Comparison of ENCODE assay signal across 22 cellular contexts in genomic region chr18:71001597-71001996, GRCh38.
"Had no signal": no experiment of that assay in that cellular context is flagged by ENCODE, and none has a peak within 500 bp of the region (broad histone marks: within the 10 kb centered on the region; RNA-seq: fewer than 3 reads in every experiment).

No MANE protein-coding gene starts in this region.

- H3K4me1 Mint-ChIP-seq: activated CD4-positive, alpha-beta T cell treated with anti-CD3 and anti-CD28 coated beads, Interleukin-2, amount 10 ng/mL, durations not matched to agents 7 days and 5 days; activated naive CD4-positive, alpha-beta T cell treated with anti-CD3 and anti-CD28 coated beads, Interleukin-2, amount 50 U/mL, for 24 hours had no signal

- H3K27me3 Mint-ChIP-seq: activated CD4-positive, alpha-beta T cell treated with anti-CD3 and anti-CD28 coated beads, Interleukin-2, amount 10 ng/mL, durations not matched to agents 7 days and 5 days; activated naive CD4-positive, alpha-beta T cell treated with anti-CD3 and anti-CD28 coated beads, Interleukin-2, amount 50 U/mL, for 24 hours; naive thymus-derived CD8-positive, alpha-beta T cell had no signal

- H3K36me3 ChIP-seq: ascending aorta, cardiac muscle cell, gastrocnemius medialis, right lobe of liver, stomach, vagina had no signal

- H3K9me3 ChIP-seq: ascending aorta, gastrocnemius medialis, psoas muscle, right lobe of liver, stomach, vagina had no signal

- H3K27ac Mint-ChIP-seq: activated CD4-positive, alpha-beta T cell treated with anti-CD3 and anti-CD28 coated beads, Interleukin-2, amount 10 ng/mL, durations not matched to agents 7 days and 5 days; activated naive CD4-positive, alpha-beta T cell treated with anti-CD3 and anti-CD28 coated beads, Interleukin-2, amount 50 U/mL, for 24 hours; activated T-cell treated with anti-CD3 and anti-CD28 coated beads, Interleukin-2, amount 50 U/mL, for 72 hours; endodermal cell; naive thymus-derived CD8-positive, alpha-beta T cell had no signal

- DNase-seq: activated CD4-positive, alpha-beta T cell treated with anti-CD3 and anti-CD28 coated beads, Interleukin-2, amount 10 ng/mL, durations not matched to agents 7 days and 5 days; activated CD8-positive, alpha-beta memory T cell treated with anti-CD3 and anti-CD28 coated beads for 24 hours; activated effector memory CD4-positive, alpha-beta T cell treated with anti-CD3 and anti-CD28 coated beads, Interleukin-2, amount 50 U/mL, for 16 hours; activated T-cell treated with anti-CD3 and anti-CD28 coated beads, Interleukin-2, amount 50 U/mL, for 72 hours; dorsolateral prefrontal cortex; endodermal cell; gastrocnemius medialis; head of caudate nucleus; mesendoderm; naive thymus-derived CD8-positive, alpha-beta T cell; psoas muscle; right lobe of liver; small intestine; stimulated activated CD4-positive, alpha-beta T cell treated with anti-CD3 and anti-CD28 coated beads, Interleukin-15, amount 100 ng/mL, for 24 hours; stimulated activated CD4-positive, alpha-beta T cell treated with anti-CD3 and anti-CD28 coated beads, Interleukin-4, amount 100 ng/mL, for 1 hour; stomach; T1000; trophoblast cell had no signal

- H3K36me3 Mint-ChIP-seq: activated naive CD4-positive, alpha-beta T cell treated with anti-CD3 and anti-CD28 coated beads, Interleukin-2, amount 50 U/mL, for 24 hours had no signal

- H3K4me3 ChIP-seq: ascending aorta, cardiac muscle cell, dorsolateral prefrontal cortex, gastrocnemius medialis, psoas muscle, right lobe of liver, stomach, vagina had no signal

- H3K4me1 ChIP-seq: ascending aorta, gastrocnemius medialis, psoas muscle, right lobe of liver, stomach, vagina had no signal

- FAIRE-seq: small intestine had no signal

- H3K9me3 Mint-ChIP-seq: activated CD4-positive, alpha-beta T cell treated with anti-CD3 and anti-CD28 coated beads, Interleukin-2, amount 10 ng/mL, durations not matched to agents 7 days and 5 days; activated naive CD4-positive, alpha-beta T cell treated with anti-CD3 and anti-CD28 coated beads, Interleukin-2, amount 50 U/mL, for 24 hours had no signal

- H3K27ac ChIP-seq: ascending aorta, cardiac muscle cell, dorsolateral prefrontal cortex, gastrocnemius medialis, psoas muscle, right lobe of liver, stomach, vagina had no signal

- H3K27me3 ChIP-seq: ascending aorta, cardiac muscle cell, dorsolateral prefrontal cortex, gastrocnemius medialis, right lobe of liver, stomach, vagina had no signal

- H3K4me3 Mint-ChIP-seq: activated CD4-positive, alpha-beta T cell treated with anti-CD3 and anti-CD28 coated beads, Interleukin-2, amount 10 ng/mL, durations not matched to agents 7 days and 5 days; activated naive CD4-positive, alpha-beta T cell treated with anti-CD3 and anti-CD28 coated beads, Interleukin-2, amount 50 U/mL, for 24 hours; activated T-cell treated with anti-CD3 and anti-CD28 coated beads, Interleukin-2, amount 50 U/mL, for 72 hours; endodermal cell; naive thymus-derived CD8-positive, alpha-beta T cell had no signal
